1 cellular context compared by ENCODE assay signal in genomic region chr10:16952610-16953009, GRCh38.
TF ChIP-seq lines count a peak whose summit lies in the region.

No MANE protein-coding gene starts in this region.

TF ChIP-seq in K562, 482 proteins besides CTCF, POLR2A, EP300 and RAD21 (continued from another document):
- TF ChIP-seq, protein P1, sequence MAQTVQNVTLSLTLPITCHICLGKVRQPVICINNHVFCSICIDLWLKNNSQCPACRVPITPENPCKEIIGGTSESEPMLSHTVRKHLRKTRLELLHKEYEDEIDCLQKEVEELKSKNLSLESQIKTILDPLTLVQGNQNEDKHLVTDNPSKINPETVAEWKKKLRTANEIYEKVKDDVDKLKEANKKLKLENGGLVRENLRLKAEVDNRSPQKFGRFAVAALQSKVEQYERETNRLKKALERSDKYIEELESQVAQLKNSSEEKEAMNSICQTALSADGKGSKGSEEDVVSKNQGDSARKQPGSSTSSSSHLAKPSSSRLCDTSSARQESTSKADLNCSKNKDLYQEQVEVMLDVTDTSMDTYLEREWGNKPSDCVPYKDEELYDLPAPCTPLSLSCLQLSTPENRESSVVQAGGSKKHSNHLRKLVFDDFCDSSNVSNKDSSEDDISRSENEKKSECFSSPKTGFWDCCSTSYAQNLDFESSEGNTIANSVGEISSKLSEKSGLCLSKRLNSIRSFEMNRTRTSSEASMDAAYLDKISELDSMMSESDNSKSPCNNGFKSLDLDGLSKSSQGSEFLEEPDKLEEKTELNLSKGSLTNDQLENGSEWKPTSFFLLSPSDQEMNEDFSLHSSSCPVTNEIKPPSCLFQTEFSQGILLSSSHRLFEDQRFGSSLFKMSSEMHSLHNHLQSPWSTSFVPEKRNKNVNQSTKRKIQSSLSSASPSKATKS (CRISPR knock-in tag; IDR thresholded peaks at IDR 0.05) = no peak
- TF ChIP-seq NR2C2 (CRISPR knock-in tag; IDR thresholded peaks at IDR 0.05) (no peak), NR2C2 (tag; IDR thresholded peaks at IDR 0.05) (0 out of 2 replicates have a peak, but pooled peaks have one; percentile 11), CHAMP1 (IDR thresholded peaks at IDR 0.05) (peak; percentile 37; the same call in 1 of the 2 replicates)
TF ChIP-seq in K562: peak in this region for 7.
